ENCODE assay signal across 8 cellular contexts in genomic region chr2:144515694-144516416, GRCh38. TPM values are rescaled to one million over a fixed set of nuclear protein-coding genes. Genes with fewer than 3 reads are reported as not detected.
DNase-seq lines count a peak whose midpoint lies in the region; ATAC-seq and TF ChIP-seq lines count a peak whose summit lies in the region.

No MANE protein-coding gene starts in this region.

- no peak overlapping the region for H3K27ac ChIP-seq in DOHH2 (ENCODE audit: low read depth, low read length)
- H3K27ac ChIP-seq in hepatocyte, result peak overlapping the region; percentile 90

- H2AFZ ChIP-seq in hepatocyte, result no peak overlapping the region

- no peaks in the 10 kb centered on the region for H3K9me3 Mint-ChIP-seq in activated naive CD4-positive, alpha-beta T cell treated with anti-CD3 and anti-CD28 coated beads, Interleukin-2, amount 50 U/mL, for 72 hours

- no peak for TF ChIP-seq POLR2A in NB4 (IDR thresholded peaks at IDR 0.05; ENCODE audit: extremely low read depth, insufficient read length)

- H3K4me1 ChIP-seq in DOHH2 (ENCODE audit: control insufficient read depth, low read length) (peaks cover 29% of the 10 kb centered on the region), hepatocyte (ENCODE audit: insufficient read depth) (peaks cover 8% of the 10 kb centered on the region)

- DNase-seq in NB4 (ENCODE audit: low read depth), result peak; percentile 81
- no peak for DNase-seq in activated naive CD4-positive, alpha-beta T cell treated with anti-CD3 and anti-CD28 coated beads, Interleukin-2, amount 50 U/mL, for 72 hours (ENCODE audit: low spot score in 2 of 2)
- DNase-seq in hepatocyte (ENCODE audit: low spot score), result peak; percentile 43
- DNase-seq in retinal pigment epithelial cell (ENCODE audit: low read depth), result no peak

- TF ChIP-seq CTCF in DOHH2 (IDR thresholded peaks at IDR 0.05; ENCODE audit: low read depth, low read length, poor library complexity, severe bottlenecking), result no peak
- TF ChIP-seq CTCF in NB4 (IDR thresholded peaks at IDR 0.05; ENCODE audit: low read depth, low read length), result no peak
- TF ChIP-seq CTCF in hepatocyte (IDR thresholded peaks at IDR 0.05; ENCODE audit: poor library complexity), result no peak
- no peak for TF ChIP-seq CTCF in retinal pigment epithelial cell (conservative IDR thresholded peaks at IDR 0.05; ENCODE audit: low read depth, low read length)

- H3K4me3 ChIP-seq in DOHH2 (ENCODE audit: low read length) (peak overlapping the region; percentile 83), NB4 (ENCODE audit: low read depth, low read length) (peak overlapping the region; percentile 69), hepatocyte (peak overlapping the region; percentile 71), retinal pigment epithelial cell (ENCODE audit: low read length) (peak overlapping the region; percentile 86)

- peak; percentile 30 to 36 for ATAC-seq in activated naive CD4-positive, alpha-beta T cell treated with anti-CD3 and anti-CD28 coated beads, Interleukin-2, amount 50 U/mL, for 72 hours
- no peak for ATAC-seq in HG02588 (IDR thresholded peaks at IDR 0.05; ENCODE audit: unreplicated experiment)
- ATAC-seq in GM18867 (IDR thresholded peaks at IDR 0.05; ENCODE audit: unreplicated experiment), result no peak
- ATAC-seq in GM18519 (IDR thresholded peaks at IDR 0.05; ENCODE audit: low FRiP score, unreplicated experiment), result no peak

- peak overlapping the region; percentile 33 to 37 for H3K27ac Mint-ChIP-seq in activated naive CD4-positive, alpha-beta T cell treated with anti-CD3 and anti-CD28 coated beads, Interleukin-2, amount 50 U/mL, for 72 hours

- H3K36me3 ChIP-seq in DOHH2 (ENCODE audit: control insufficient read depth, low read length), result peaks cover 9% of the 10 kb centered on the region
- no peaks in the 10 kb centered on the region for H3K36me3 ChIP-seq in hepatocyte (replicated peaks; ENCODE audit: insufficient read depth, low read depth)

- peaks cover 15% of the 10 kb centered on the region for H4K20me1 ChIP-seq in DOHH2 (ENCODE audit: control insufficient read depth, insufficient read depth, low read depth, low read length)
- H4K20me1 ChIP-seq in hepatocyte (ENCODE audit: insufficient read depth, poor library complexity, severe bottlenecking), result no peaks in the 10 kb centered on the region

- H3F3A ChIP-seq in DOHH2 (ENCODE audit: control insufficient read depth, insufficient read depth), result peaks cover 5% of the 10 kb centered on the region

- H3K9me2 ChIP-seq in DOHH2 (replicated peaks; ENCODE audit: control insufficient read depth, low read length), result no peaks in the 10 kb centered on the region
- no peaks in the 10 kb centered on the region for H3K9me2 ChIP-seq in hepatocyte (replicated peaks; ENCODE audit: insufficient read depth)

- H3K27me3 ChIP-seq in DOHH2 (ENCODE audit: control insufficient read depth, low read length), result peaks cover 13% of the 10 kb centered on the region
- H3K27me3 ChIP-seq in hepatocyte, result peaks cover 81% of the 10 kb centered on the region

- 1% methylated on average over 33 of the region's 50 CpGs for WGBS in hepatocyte (ENCODE audit: low lambda C conversion rate, missing lambda C conversion rate)

- peaks cover 5% of the 10 kb centered on the region in 2 donors for H3K36me3 Mint-ChIP-seq in activated naive CD4-positive, alpha-beta T cell treated with anti-CD3 and anti-CD28 coated beads, Interleukin-2, amount 50 U/mL, for 72 hours

- H3K9me3 ChIP-seq in DOHH2 (ENCODE audit: control insufficient read depth, insufficient read depth, low read length) (no peaks in the 10 kb centered on the region), hepatocyte (ENCODE audit: low read depth) (no peaks in the 10 kb centered on the region)

- peaks cover 37% of the 10 kb centered on the region for H3K79me2 ChIP-seq in DOHH2 (ENCODE audit: control insufficient read depth, low read length)
- peaks cover 77% of the 10 kb centered on the region for H3K79me2 ChIP-seq in hepatocyte

- H3K4me2 ChIP-seq in DOHH2 (ENCODE audit: low read length), result peak overlapping the region; percentile 88
- H3K4me2 ChIP-seq in hepatocyte, result peak overlapping the region; percentile 78

RNA-seq across cellular contexts. Expression of gene ZEB2, which starts 4.1 kb away (rescaled TPM):
- total RNA-seq in activated naive CD4-positive, alpha-beta T cell treated with anti-CD3 and anti-CD28 coated beads, Interleukin-2, amount 50 U/mL, for 72 hours, result 1 to 10 TPM; 4.1 to 6.1 TPM
- 35.5 and 38.8 TPM in 2 replicates for total RNA-seq in hepatocyte
- 17.2 and 17.8 TPM in 2 replicates for polyA plus RNA-seq in hepatocyte

Comparison
In these comparisons a context has a peak if more than half of its experiments do, and no peak if none do; other contexts are left out.
1. DNase-seq: peak in NB4 (single experiment) and hepatocyte (single experiment); none in activated naive CD4-positive, alpha-beta T cell treated with anti-CD3 and anti-CD28 coated beads, Interleukin-2, amount 50 U/mL, for 72 hours (0 of 2) and retinal pigment epithelial cell (single experiment).
2. ATAC-seq: peak in activated naive CD4-positive, alpha-beta T cell treated with anti-CD3 and anti-CD28 coated beads, Interleukin-2, amount 50 U/mL, for 72 hours (2 of 2); none in HG02588 (single experiment), GM18867 (single experiment) and GM18519 (single experiment).
3. Peak in every context shown above with its lines, with median percentiles within 50 percentile points of each other: H3K4me3 ChIP-seq.